In genomic region chr1:42924249-42925131, GRCh38 we compare ENCODE assay signal across 8 cellular contexts. TPM values are rescaled to one million over a fixed set of nuclear protein-coding genes. Genes with fewer than 3 reads are reported as not detected.
A peak's percentile ranks its signal among the peaks of the same experiment; 100 is the strongest.
DNase-seq lines count a peak whose midpoint lies in the region; TF ChIP-seq lines count a peak whose summit lies in the region.

No MANE protein-coding gene starts in this region.

- H3K4me1 ChIP-seq in parathyroid adenoma (peaks cover 2% of the 10 kb centered on the region), tibial nerve (peaks cover 0 to 28% (median 2%) of the 10 kb centered on the region in 4 donors)

- H3K79me2 ChIP-seq in parathyroid adenoma: no peaks in the 10 kb centered on the region

- peak; percentile 87 for DNase-seq in HFFc6
- DNase-seq in NCI-H1048 (lab: John Stamatoyannopoulos, UW): peak; percentile 75
- peak; percentile 58 for DNase-seq in SKM-1 (lab: John Stamatoyannopoulos, UW; ENCODE audit: unreplicated experiment)
- peak; percentile 92 for DNase-seq in activated naive CD8-positive, alpha-beta T cell treated with anti-CD3 and anti-CD28 coated beads for 36 hours
- peak; percentile 93 to 99 (median 98) for DNase-seq in head of caudate nucleus
- DNase-seq in tibial nerve (ENCODE audit: low spot score in 2 of 2): peak; percentile 91

- peak overlapping the region; percentile 73 for H3K4me2 ChIP-seq in parathyroid adenoma (ENCODE audit: low read length)

- H3K9ac ChIP-seq in parathyroid adenoma: peak overlapping the region; percentile 76

- peak overlapping the region; percentile 74 for H3K4me3 Mint-ChIP-seq in HFFc6
- peak overlapping the region; percentile 71 for H3K4me3 Mint-ChIP-seq in activated naive CD8-positive, alpha-beta T cell treated with anti-CD3 and anti-CD28 coated beads for 36 hours

- peak overlapping the region; percentile 76 for H3K27ac Mint-ChIP-seq in HFFc6
- peak overlapping the region; percentile 92 for H3K27ac Mint-ChIP-seq in activated naive CD8-positive, alpha-beta T cell treated with anti-CD3 and anti-CD28 coated beads for 36 hours

- TF ChIP-seq CTCF in HFFc6 (IDR thresholded peaks at IDR 0.05) (peak; percentile 51), parathyroid adenoma (IDR thresholded peaks at IDR 0.05) (peak; percentile 9), tibial nerve (IDR thresholded peaks at IDR 0.05) (peak in 2 of 5 experiments; percentile 46 to 69)

- H3K9me3 ChIP-seq in parathyroid adenoma (ENCODE audit: control insufficient read depth, low read length): no peaks in the 10 kb centered on the region
- no peaks in the 10 kb centered on the region for H3K9me3 ChIP-seq in tibial nerve

- H2AFZ ChIP-seq in parathyroid adenoma: peak overlapping the region; percentile 88

- intact Hi-C loops in head of caudate nucleus (cut with DNase I): loop anchor here (5.0 to 10.0 kb wide), 2 partner anchors 33 to 150 kb away; partner anchors contain the start of gene SLC2A1

- H3K36me3 ChIP-seq in parathyroid adenoma (ENCODE audit: control insufficient read depth, insufficient read depth, low read length): no peaks in the 10 kb centered on the region
- peaks cover under 1 to 35% (median 22%) of the 10 kb centered on the region in 3 donors for H3K36me3 ChIP-seq in tibial nerve

- no peaks in the 10 kb centered on the region for H3K9me3 Mint-ChIP-seq in HFFc6
- no peaks in the 10 kb centered on the region for H3K9me3 Mint-ChIP-seq in activated naive CD8-positive, alpha-beta T cell treated with anti-CD3 and anti-CD28 coated beads for 36 hours

- 1% methylated on average over 40 to 66 of the region's 69 CpGs for WGBS in tibial nerve, 2 donors

- no peaks in the 10 kb centered on the region for H3K27me3 ChIP-seq in parathyroid adenoma (ENCODE audit: control insufficient read depth, insufficient read depth, low read length)
- no peaks in the 10 kb centered on the region for H3K27me3 ChIP-seq in tibial nerve

- H3K36me3 Mint-ChIP-seq in HFFc6 (ENCODE audit: low read depth): peaks cover 31% of the 10 kb centered on the region
- H3K36me3 Mint-ChIP-seq in activated naive CD8-positive, alpha-beta T cell treated with anti-CD3 and anti-CD28 coated beads for 36 hours: peaks cover 18% of the 10 kb centered on the region

- H3K27me3 Mint-ChIP-seq in HFFc6 (ENCODE audit: insufficient read depth): peaks cover 12% of the 10 kb centered on the region
- H3K27me3 Mint-ChIP-seq in activated naive CD8-positive, alpha-beta T cell treated with anti-CD3 and anti-CD28 coated beads for 36 hours: no peaks in the 10 kb centered on the region

- H3K4me3 ChIP-seq in GM08714 (ENCODE audit: low read length) (peak overlapping the region; percentile 54; the same call in 1 of the 2 replicates), parathyroid adenoma (ENCODE audit: low read depth, low read length) (peak overlapping the region; percentile 81), tibial nerve (peak overlapping the region; percentile 57 to 80 (median 77))

- TF ChIP-seq EP300 in tibial nerve (IDR thresholded peaks at IDR 0.05): peak; percentile 48 to 88

- H3K27ac ChIP-seq in parathyroid adenoma (peak overlapping the region; percentile 91), tibial nerve (peak overlapping the region; percentile 74 to 97 (median 94))

- peak; percentile 53 to 88 for TF ChIP-seq POLR2A in tibial nerve (IDR thresholded peaks at IDR 0.05)

- peaks cover 37% of the 10 kb centered on the region for H3K4me1 Mint-ChIP-seq in HFFc6 (ENCODE audit: low read depth)
- peaks cover 32% of the 10 kb centered on the region for H3K4me1 Mint-ChIP-seq in activated naive CD8-positive, alpha-beta T cell treated with anti-CD3 and anti-CD28 coated beads for 36 hours

RNA-seq across cellular contexts. Expression of gene SLC2A1, which starts 34.2 kb away (rescaled TPM):
- total RNA-seq in HFFc6 (2021; fragmentation: NEBNext Ultra II Directional; extraction: Animal tissue kit (Norgen Biotek cat#: 25700)): 100 to 1,000 TPM in 4 of 6 experiments, 10 to 100 TPM in 2; 89.7 to 174 (median 105) TPM
- total RNA-seq in activated naive CD8-positive, alpha-beta T cell treated with anti-CD3 and anti-CD28 coated beads for 36 hours: 100 to 1,000 TPM; 105 to 114 TPM
- total RNA-seq in tibial nerve: 1,000 to 10,000 TPM in 3 of 4 donors, 100 to 1,000 TPM in 1; 953 to 4,970 (median 3,437) TPM

Comparison
In these comparisons a context has a peak if more than half of its experiments do, and no peak if none do; other contexts are left out.
1. Peak in every context shown above with its lines: DNase-seq, H3K4me3 ChIP-seq and H3K27ac ChIP-seq.
2. RNA of gene SLC2A1, which starts 34.2 kb away (total RNA-seq): 953 to 4,970 TPM in tibial nerve; 105 to 114 TPM in activated naive CD8-positive, alpha-beta T cell treated with anti-CD3 and anti-CD28 coated beads for 36 hours and 89.7 to 174 TPM in HFFc6; every median in the first group is over 4 times any median in the second.